23 cellular contexts compared by ENCODE assay signal in genomic region chr2:219536967-219537366, GRCh38. TPM values are rescaled to one million over a fixed set of nuclear protein-coding genes. Genes with fewer than 3 reads are reported as not detected.
"Had no signal": no experiment of that assay in that cellular context is flagged by ENCODE, and none has a peak within 500 bp of the region (broad histone marks: within the 10 kb centered on the region; RNA-seq: fewer than 3 reads in every experiment).

No MANE protein-coding gene starts in this region.

- H3K4me1 Mint-ChIP-seq: central memory CD8-positive, alpha-beta T cell had no signal

- FAIRE-seq: colon, keratinocyte had no signal

- DNase-seq: activated CD4-positive, alpha-beta T cell treated with anti-CD3 and anti-CD28 coated beads, Interleukin-2, amount 50 U/mL, for 48 hours; activated gamma-delta T cell; activated naive CD4-positive, alpha-beta T cell treated with anti-CD3 and anti-CD28 coated beads, Interleukin-2, amount 50 U/mL, for 16 hours; activated naive CD8-positive, alpha-beta T cell treated with anti-CD3 and anti-CD28 coated beads, Interleukin-2, amount 50 U/mL, for 24 hours; brain microvascular endothelial cell; heart right ventricle; left colon; naive B cell; ovary; stimulated activated CD4-positive, alpha-beta T cell treated with anti-CD3 and anti-CD28 coated beads, Interleukin-4, amount 100 ng/mL, for 24 hours; stimulated activated naive CD4-positive, alpha-beta T cell treated with Interleukin-2 at 50 U/mL for 16 hours; T1000 had no signal

- ATAC-seq: activated naive CD8-positive, alpha-beta T cell treated with anti-CD3 and anti-CD28 coated beads, Interleukin-2, amount 50 U/mL, for 24 hours; heart right ventricle; left colon had no signal

- H3K27ac Mint-ChIP-seq: activated naive CD8-positive, alpha-beta T cell treated with anti-CD3 and anti-CD28 coated beads, Interleukin-2, amount 50 U/mL, for 24 hours; activated T-helper 1 cell treated with anti-CD3 and anti-CD28 coated beads, Interleukin-12 subunit alpha, Interleukin-12 subunit beta, Interleukin-2, Interleukin-4 antibody, amounts not matched to agents 30 ng/mL and 10 ng/mL and 1 ng/mL, durations not matched to agents 14 hours and 24 hours and 36 hours; naive B cell; T-helper 1 cell treated with Interleukin-12 subunit alpha and Interleukin-12 subunit beta and Interleukin-4 antibody, amounts not matched to agents 30 μg/mL and 1 μg/mL, for 36 hours; WTC11 had no signal

- H3K4me3 ChIP-seq: heart right ventricle, ovary, prostate gland, thoracic aorta had no signal

- H3K36me3 Mint-ChIP-seq: naive B cell had no signal

- H3K9me3 Mint-ChIP-seq: activated naive CD8-positive, alpha-beta T cell treated with anti-CD3 and anti-CD28 coated beads, Interleukin-2, amount 50 U/mL, for 24 hours; activated T-helper 1 cell treated with anti-CD3 and anti-CD28 coated beads, Interleukin-12 subunit alpha, Interleukin-12 subunit beta, Interleukin-2, Interleukin-4 antibody, amounts not matched to agents 30 ng/mL and 10 ng/mL and 1 ng/mL, durations not matched to agents 14 hours and 24 hours and 36 hours; central memory CD8-positive, alpha-beta T cell; naive B cell; T-helper 1 cell treated with Interleukin-12 subunit alpha and Interleukin-12 subunit beta and Interleukin-4 antibody, amounts not matched to agents 30 μg/mL and 1 μg/mL, for 36 hours; WTC11 had no signal

- H3K27me3 ChIP-seq: brain microvascular endothelial cell, ovary had no signal

- H3K36me3 ChIP-seq: ovary had no signal

- H3K4me3 Mint-ChIP-seq: activated naive CD8-positive, alpha-beta T cell treated with anti-CD3 and anti-CD28 coated beads, Interleukin-2, amount 50 U/mL, for 24 hours; activated T-helper 1 cell treated with anti-CD3 and anti-CD28 coated beads, Interleukin-12 subunit alpha, Interleukin-12 subunit beta, Interleukin-2, Interleukin-4 antibody, amounts not matched to agents 30 ng/mL and 10 ng/mL and 1 ng/mL, durations not matched to agents 14 hours and 24 hours and 36 hours; central memory CD8-positive, alpha-beta T cell; naive B cell; T-helper 1 cell treated with Interleukin-12 subunit alpha and Interleukin-12 subunit beta and Interleukin-4 antibody, amounts not matched to agents 30 μg/mL and 1 μg/mL, for 36 hours; WTC11 had no signal

- H3K9me3 ChIP-seq: heart right ventricle, ovary, prostate gland, thoracic aorta had no signal

- H3K27ac ChIP-seq: brain microvascular endothelial cell, heart right ventricle, prostate gland, thoracic aorta had no signal

RNA-seq across cellular contexts. Expression of gene ASIC4, which starts 22.7 kb away (rescaled TPM):
- total RNA-seq: fibroblast of villous mesenchyme, left colon, mucosa of gallbladder had no signal
- polyA plus RNA-seq: heart right ventricle, keratinocyte had no signal

RNA-seq across cellular contexts. Expression of gene INHA, which starts 35.1 kb away (rescaled TPM):
- total RNA-seq: activated T-helper 1 cell treated with anti-CD3 and anti-CD28 coated beads, Interleukin-12 subunit alpha, Interleukin-12 subunit beta, Interleukin-2, Interleukin-4 antibody, amounts not matched to agents 30 ng/mL and 10 ng/mL and 1 ng/mL, durations not matched to agents 14 hours and 24 hours and 36 hours; left colon; urinary bladder had no signal
